In genomic region chr3:190048831-190049541, GRCh38 we compare ENCODE assay signal across 11 cellular contexts.
DNase-seq lines count a peak whose midpoint lies in the region; FAIRE-seq and TF ChIP-seq lines count a peak whose summit lies in the region.
"Had no signal": no experiment of that assay in that cellular context is flagged by ENCODE, and none has a peak within 500 bp of the region (broad histone marks: within the 10 kb centered on the region; RNA-seq: fewer than 3 reads in every experiment).

No MANE protein-coding gene starts in this region.

- peak; percentile 38 for DNase-seq in AG09319 (ENCODE audit: extremely low read depth, low read depth)
- DNase-seq in NCI-H2171 (lab: John Stamatoyannopoulos, UW): peak; percentile 45
- DNase-seq in bronchial epithelial cell (ENCODE audit: low read depth): peak; percentile 74
- no peak for DNase-seq in mesendoderm
- DNase-seq in SHP77 (lab: John Stamatoyannopoulos, UW): no peak
- DNase-seq in MM.1S: no peak
- no peak for DNase-seq in HAP-1 (ENCODE audit: low spot score in 2 of 2)
- DNase-seq in globus pallidus (ENCODE audit: low spot score): no peak
- DNase-seq: Calu3, erythroblast, NCI-H510A had no signal

- H3K27me3 ChIP-seq in bronchial epithelial cell (ENCODE audit: control insufficient read depth, insufficient read depth, low read length) (no peaks in the 10 kb centered on the region), mesendoderm (ENCODE audit: insufficient read depth, low read length, poor library complexity) (no peaks in the 10 kb centered on the region), MM.1S (replicated peaks; ENCODE audit: insufficient read depth, low read length) (no peaks in the 10 kb centered on the region), HAP-1 (ENCODE audit: low read depth) (peaks cover 27% of the 10 kb centered on the region)

- H3K4me3 ChIP-seq in bronchial epithelial cell (ENCODE audit: low read depth, low read length): no peak overlapping the region
- H3K4me3 ChIP-seq in mesendoderm (ENCODE audit: low read length): no peak overlapping the region
- no peak overlapping the region for H3K4me3 ChIP-seq in MM.1S (ENCODE audit: low read length)
- H3K4me3 ChIP-seq in HAP-1: no peak overlapping the region

- H3K9ac ChIP-seq in mesendoderm (ENCODE audit: low read length): no peak overlapping the region
- no peak overlapping the region for H3K9ac ChIP-seq in MM.1S (ENCODE audit: low read length)

- in situ Hi-C loops in HAP-1 (cut with MboI; ENCODE audit: low sequenced_read_pairs): no loop called here

- no peak overlapping the region for H2BK5ac ChIP-seq in mesendoderm (ENCODE audit: low read length)

- no peaks in the 10 kb centered on the region for H4K20me1 ChIP-seq in MM.1S (ENCODE audit: insufficient read depth, low read length)

- no peak overlapping the region for H3K23ac ChIP-seq in mesendoderm (ENCODE audit: low read length)

- H3K27ac ChIP-seq in mesendoderm (ENCODE audit: low read depth, low read length): no peak overlapping the region
- H3K27ac ChIP-seq in MM.1S (ENCODE audit: low read length): no peak overlapping the region

- H4K8ac ChIP-seq in mesendoderm (ENCODE audit: low read depth, low read length): no peak overlapping the region

- H2BK120ac ChIP-seq in mesendoderm (ENCODE audit: low read depth, low read length): no peak overlapping the region

- H3K79me1 ChIP-seq in mesendoderm (ENCODE audit: low read length): peaks cover 4% of the 10 kb centered on the region

- H4K5ac ChIP-seq in mesendoderm (ENCODE audit: low read length): no peak overlapping the region

- H3K36me3 ChIP-seq in bronchial epithelial cell (ENCODE audit: control insufficient read depth, insufficient read depth, low read length) (no peaks in the 10 kb centered on the region), mesendoderm (ENCODE audit: control insufficient read depth, insufficient read depth, low read length) (no peaks in the 10 kb centered on the region), MM.1S (replicated peaks; ENCODE audit: insufficient read depth, low read length) (no peaks in the 10 kb centered on the region), HAP-1 (replicated peaks) (no peaks in the 10 kb centered on the region)

- peaks cover 6% of the 10 kb centered on the region for H3K79me2 ChIP-seq in mesendoderm (ENCODE audit: control insufficient read depth, insufficient read depth, low read length)
- no peaks in the 10 kb centered on the region for H3K79me2 ChIP-seq in MM.1S (ENCODE audit: low read length)

- TF ChIP-seq CTCF in AG09319 (IDR thresholded peaks at IDR 0.05; ENCODE audit: low read depth, low read length) (no peak), bronchial epithelial cell (IDR thresholded peaks at IDR 0.05; ENCODE audit: insufficient read depth, low read length, severe bottlenecking) (no peak), MM.1S (IDR thresholded peaks at IDR 0.05; ENCODE audit: low read length) (no peak)

- no peaks in the 10 kb centered on the region for H3K9me2 ChIP-seq in MM.1S (replicated peaks; ENCODE audit: insufficient read depth, low read length)

- no peak overlapping the region for H2BK15ac ChIP-seq in mesendoderm (replicated peaks; ENCODE audit: low read depth)

- H3K4ac ChIP-seq in mesendoderm (ENCODE audit: low read depth, low read length): peak overlapping the region; percentile 31

- WGBS in mesendoderm (ENCODE audit: extremely low coverage, insufficient coverage, low lambda C conversion rate): no CpG with 5 or more reads among the region's 10 CpGs

- H2AK5ac ChIP-seq in mesendoderm (ENCODE audit: low read length): no peak overlapping the region

- H3F3A ChIP-seq in MM.1S (ENCODE audit: insufficient read depth, low read length): no peaks in the 10 kb centered on the region

- FAIRE-seq in bronchial epithelial cell (lab: Jason Lieb, UNC): no peak

- H3K56ac ChIP-seq in mesendoderm (ENCODE audit: low read length): peak overlapping the region; percentile 6

- peaks cover 4% of the 10 kb centered on the region for H3K4me1 ChIP-seq in mesendoderm (ENCODE audit: control insufficient read depth, low read depth, low read length)
- H3K4me1 ChIP-seq in MM.1S (ENCODE audit: low read length): no peaks in the 10 kb centered on the region
- H3K4me1 ChIP-seq in HAP-1: no peaks in the 10 kb centered on the region

- H3K18ac ChIP-seq in mesendoderm (ENCODE audit: low read length): no peak overlapping the region

- H2AFZ ChIP-seq in MM.1S (ENCODE audit: low read length): no peak overlapping the region

- H3K4me2 ChIP-seq in mesendoderm (ENCODE audit: low read length) (no peak overlapping the region), MM.1S (ENCODE audit: low read depth, low read length) (no peak overlapping the region)

- H3K9me3 ChIP-seq in MM.1S (replicated peaks; ENCODE audit: insufficient read depth, low read length) (no peaks in the 10 kb centered on the region), HAP-1 (no peaks in the 10 kb centered on the region)

Comparison
In these comparisons a context has a peak if more than half of its experiments do, and no peak if none do; other contexts are left out.
1. DNase-seq: peak in AG09319 (single experiment), NCI-H2171 (single experiment) and bronchial epithelial cell (single experiment); none in mesendoderm (single experiment), SHP77 (0 of 2), MM.1S (single experiment), HAP-1 (0 of 2) and globus pallidus (single experiment).